ENCODE assay signal across 1 cellular context in genomic region chr2:218710687-218711549, GRCh38.
TF ChIP-seq lines count a peak whose summit lies in the region.

A gene with protein sequence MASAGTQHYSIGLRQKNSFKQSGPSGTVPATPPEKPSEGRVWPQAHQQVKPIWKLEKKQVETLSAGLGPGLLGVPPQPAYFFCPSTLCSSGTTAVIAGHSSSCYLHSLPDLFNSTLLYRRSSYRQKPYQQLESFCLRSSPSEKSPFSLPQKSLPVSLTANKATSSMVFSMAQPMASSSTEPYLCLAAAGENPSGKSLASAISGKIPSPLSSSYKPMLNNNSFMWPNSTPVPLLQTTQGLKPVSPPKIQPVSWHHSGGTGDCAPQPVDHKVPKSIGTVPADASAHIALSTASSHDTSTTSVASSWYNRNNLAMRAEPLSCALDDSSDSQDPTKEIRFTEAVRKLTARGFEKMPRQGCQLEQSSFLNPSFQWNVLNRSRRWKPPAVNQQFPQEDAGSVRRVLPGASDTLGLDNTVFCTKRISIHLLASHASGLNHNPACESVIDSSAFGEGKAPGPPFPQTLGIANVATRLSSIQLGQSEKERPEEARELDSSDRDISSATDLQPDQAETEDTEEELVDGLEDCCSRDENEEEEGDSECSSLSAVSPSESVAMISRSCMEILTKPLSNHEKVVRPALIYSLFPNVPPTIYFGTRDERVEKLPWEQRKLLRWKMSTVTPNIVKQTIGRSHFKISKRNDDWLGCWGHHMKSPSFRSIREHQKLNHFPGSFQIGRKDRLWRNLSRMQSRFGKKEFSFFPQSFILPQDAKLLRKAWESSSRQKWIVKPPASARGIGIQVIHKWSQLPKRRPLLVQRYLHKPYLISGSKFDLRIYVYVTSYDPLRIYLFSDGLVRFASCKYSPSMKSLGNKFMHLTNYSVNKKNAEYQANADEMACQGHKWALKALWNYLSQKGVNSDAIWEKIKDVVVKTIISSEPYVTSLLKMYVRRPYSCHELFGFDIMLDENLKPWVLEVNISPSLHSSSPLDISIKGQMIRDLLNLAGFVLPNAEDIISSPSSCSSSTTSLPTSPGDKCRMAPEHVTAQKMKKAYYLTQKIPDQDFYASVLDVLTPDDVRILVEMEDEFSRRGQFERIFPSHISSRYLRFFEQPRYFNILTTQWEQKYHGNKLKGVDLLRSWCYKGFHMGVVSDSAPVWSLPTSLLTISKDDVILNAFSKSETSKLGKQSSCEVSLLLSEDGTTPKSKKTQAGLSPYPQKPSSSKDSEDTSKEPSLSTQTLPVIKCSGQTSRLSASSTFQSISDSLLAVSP (plus strand): TSS chr2:218710835. CDS start chr2:218737677, 26,842 bp downstream.

TF ChIP-seq in HepG2, 621 proteins besides CTCF, POLR2A, EP300 and RAD21 (continued from another document and continues in another):
- TF ChIP-seq ZBTB43 (CRISPR knock-in tag; conservative IDR thresholded peaks at IDR 0.05) (no peak), KDM4B (CRISPR knock-in tag; IDR thresholded peaks at IDR 0.05) (peak; percentile 63; the same call in 1 of the 2 replicates), ATF1 (CRISPR knock-in tag; IDR thresholded peaks at IDR 0.05) (no peak), SKI (IDR thresholded peaks at IDR 0.05; ENCODE audit: partially characterized antibody) (peak; percentile 85), ZNF275 (CRISPR knock-in tag; IDR thresholded peaks at IDR 0.05; ENCODE audit: borderline replicate concordance) (peak; percentile 98), BCL3 (CRISPR knock-in tag; IDR thresholded peaks at IDR 0.05) (peak; percentile 92), CHD4 (IDR thresholded peaks at IDR 0.05; ENCODE audit: borderline replicate concordance, low read length) (no peak), ZNF7 (CRISPR knock-in tag; IDR thresholded peaks at IDR 0.05) (no peak), ARNT2 (CRISPR knock-in tag; IDR thresholded peaks at IDR 0.05; ENCODE audit: low read depth) (peak; percentile 90), RELA (CRISPR knock-in tag; IDR thresholded peaks at IDR 0.05) (no peak), GATA4 (IDR thresholded peaks at IDR 0.05; ENCODE audit: borderline replicate concordance, low read depth) (peak; percentile 70; the same call in 1 of the 2 replicates), MAZ (IDR thresholded peaks at IDR 0.05; ENCODE audit: borderline replicate concordance, low read depth, low read length) (peak; percentile 95), MAZ (CRISPR knock-in tag; IDR thresholded peaks at IDR 0.05; ENCODE audit: low read depth) (peak; percentile 99), NPAS2 (CRISPR knock-in tag; IDR thresholded peaks at IDR 0.05; ENCODE audit: borderline replicate concordance) (no peak), SOX5 (CRISPR knock-in tag; IDR thresholded peaks at IDR 0.05; ENCODE audit: borderline replicate concordance) (no peak; the same call in none of the 2 replicates), ZNF83 (CRISPR knock-in tag; IDR thresholded peaks at IDR 0.05; ENCODE audit: borderline replicate concordance) (peak; percentile 97), REXO4 (CRISPR knock-in tag; IDR thresholded peaks at IDR 0.05; ENCODE audit: borderline replicate concordance) (0 out of 2 replicates have a peak, but pooled peaks have one; percentile 23), CREB1 (IDR thresholded peaks at IDR 0.05) (peak; percentile 65), CREB1 (CRISPR knock-in tag; IDR thresholded peaks at IDR 0.05) (no peak), ZNF232 (CRISPR knock-in tag; IDR thresholded peaks at IDR 0.05; ENCODE audit: borderline replicate concordance) (no peak), DMTF1 (CRISPR knock-in tag; IDR thresholded peaks at IDR 0.05) (no peak), ZSCAN20 (CRISPR knock-in tag; IDR thresholded peaks at IDR 0.05; ENCODE audit: borderline replicate concordance) (peak; percentile 74; the same call in 1 of the 2 replicates), SNAI1 (CRISPR knock-in tag; IDR thresholded peaks at IDR 0.05; ENCODE audit: borderline replicate concordance) (peak; percentile 90), GLMP (CRISPR knock-in tag; IDR thresholded peaks at IDR 0.05; ENCODE audit: borderline replicate concordance) (no peak; the same call in 1 of the 2 replicates), RARG (CRISPR knock-in tag; IDR thresholded peaks at IDR 0.05; ENCODE audit: low read depth) (no peak), TEAD2 (CRISPR knock-in tag; IDR thresholded peaks at IDR 0.05) (no peak; the same call in 1 of the 2 replicates), MYNN (CRISPR knock-in tag; IDR thresholded peaks at IDR 0.05; ENCODE audit: low read depth) (no peak; the same call in 1 of the 2 replicates), XRCC5 (optimal IDR thresholded peaks at IDR 0.05; ENCODE audit: low read length) (peak; percentile 93), SNAPC2 (CRISPR knock-in tag; IDR thresholded peaks at IDR 0.05) (peak; percentile 79; the same call in 1 of the 2 replicates), ZFP90 (CRISPR knock-in tag; IDR thresholded peaks at IDR 0.05; ENCODE audit: borderline replicate concordance) (peak; percentile 93), KLF15 (CRISPR knock-in tag; IDR thresholded peaks at IDR 0.05; ENCODE audit: borderline replicate concordance) (peak; percentile 83), ZNF546 (CRISPR knock-in tag; conservative IDR thresholded peaks at IDR 0.05) (no peak), SRF (IDR thresholded peaks at IDR 0.05; ENCODE audit: low read depth, low read length) (no peak)
- TF ChIP-seq, protein P1, sequence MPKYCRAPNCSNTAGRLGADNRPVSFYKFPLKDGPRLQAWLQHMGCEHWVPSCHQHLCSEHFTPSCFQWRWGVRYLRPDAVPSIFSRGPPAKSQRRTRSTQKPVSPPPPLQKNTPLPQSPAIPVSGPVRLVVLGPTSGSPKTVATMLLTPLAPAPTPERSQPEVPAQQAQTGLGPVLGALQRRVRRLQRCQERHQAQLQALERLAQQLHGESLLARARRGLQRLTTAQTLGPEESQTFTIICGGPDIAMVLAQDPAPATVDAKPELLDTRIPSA (CRISPR knock-in tag; IDR thresholded peaks at IDR 0.05; ENCODE audit: borderline replicate concordance), result no peak; the same call in 1 of the 2 replicates
- TF ChIP-seq, protein P2, sequence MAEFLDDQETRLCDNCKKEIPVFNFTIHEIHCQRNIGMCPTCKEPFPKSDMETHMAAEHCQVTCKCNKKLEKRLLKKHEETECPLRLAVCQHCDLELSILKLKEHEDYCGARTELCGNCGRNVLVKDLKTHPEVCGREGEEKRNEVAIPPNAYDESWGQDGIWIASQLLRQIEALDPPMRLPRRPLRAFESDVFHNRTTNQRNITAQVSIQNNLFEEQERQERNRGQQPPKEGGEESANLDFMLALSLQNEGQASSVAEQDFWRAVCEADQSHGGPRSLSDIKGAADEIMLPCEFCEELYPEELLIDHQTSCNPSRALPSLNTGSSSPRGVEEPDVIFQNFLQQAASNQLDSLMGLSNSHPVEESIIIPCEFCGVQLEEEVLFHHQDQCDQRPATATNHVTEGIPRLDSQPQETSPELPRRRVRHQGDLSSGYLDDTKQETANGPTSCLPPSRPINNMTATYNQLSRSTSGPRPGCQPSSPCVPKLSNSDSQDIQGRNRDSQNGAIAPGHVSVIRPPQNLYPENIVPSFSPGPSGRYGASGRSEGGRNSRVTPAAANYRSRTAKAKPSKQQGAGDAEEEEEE (CRISPR knock-in tag; IDR thresholded peaks at IDR 0.05; ENCODE audit: borderline replicate concordance), result no peak
- TF ChIP-seq, protein P3, sequence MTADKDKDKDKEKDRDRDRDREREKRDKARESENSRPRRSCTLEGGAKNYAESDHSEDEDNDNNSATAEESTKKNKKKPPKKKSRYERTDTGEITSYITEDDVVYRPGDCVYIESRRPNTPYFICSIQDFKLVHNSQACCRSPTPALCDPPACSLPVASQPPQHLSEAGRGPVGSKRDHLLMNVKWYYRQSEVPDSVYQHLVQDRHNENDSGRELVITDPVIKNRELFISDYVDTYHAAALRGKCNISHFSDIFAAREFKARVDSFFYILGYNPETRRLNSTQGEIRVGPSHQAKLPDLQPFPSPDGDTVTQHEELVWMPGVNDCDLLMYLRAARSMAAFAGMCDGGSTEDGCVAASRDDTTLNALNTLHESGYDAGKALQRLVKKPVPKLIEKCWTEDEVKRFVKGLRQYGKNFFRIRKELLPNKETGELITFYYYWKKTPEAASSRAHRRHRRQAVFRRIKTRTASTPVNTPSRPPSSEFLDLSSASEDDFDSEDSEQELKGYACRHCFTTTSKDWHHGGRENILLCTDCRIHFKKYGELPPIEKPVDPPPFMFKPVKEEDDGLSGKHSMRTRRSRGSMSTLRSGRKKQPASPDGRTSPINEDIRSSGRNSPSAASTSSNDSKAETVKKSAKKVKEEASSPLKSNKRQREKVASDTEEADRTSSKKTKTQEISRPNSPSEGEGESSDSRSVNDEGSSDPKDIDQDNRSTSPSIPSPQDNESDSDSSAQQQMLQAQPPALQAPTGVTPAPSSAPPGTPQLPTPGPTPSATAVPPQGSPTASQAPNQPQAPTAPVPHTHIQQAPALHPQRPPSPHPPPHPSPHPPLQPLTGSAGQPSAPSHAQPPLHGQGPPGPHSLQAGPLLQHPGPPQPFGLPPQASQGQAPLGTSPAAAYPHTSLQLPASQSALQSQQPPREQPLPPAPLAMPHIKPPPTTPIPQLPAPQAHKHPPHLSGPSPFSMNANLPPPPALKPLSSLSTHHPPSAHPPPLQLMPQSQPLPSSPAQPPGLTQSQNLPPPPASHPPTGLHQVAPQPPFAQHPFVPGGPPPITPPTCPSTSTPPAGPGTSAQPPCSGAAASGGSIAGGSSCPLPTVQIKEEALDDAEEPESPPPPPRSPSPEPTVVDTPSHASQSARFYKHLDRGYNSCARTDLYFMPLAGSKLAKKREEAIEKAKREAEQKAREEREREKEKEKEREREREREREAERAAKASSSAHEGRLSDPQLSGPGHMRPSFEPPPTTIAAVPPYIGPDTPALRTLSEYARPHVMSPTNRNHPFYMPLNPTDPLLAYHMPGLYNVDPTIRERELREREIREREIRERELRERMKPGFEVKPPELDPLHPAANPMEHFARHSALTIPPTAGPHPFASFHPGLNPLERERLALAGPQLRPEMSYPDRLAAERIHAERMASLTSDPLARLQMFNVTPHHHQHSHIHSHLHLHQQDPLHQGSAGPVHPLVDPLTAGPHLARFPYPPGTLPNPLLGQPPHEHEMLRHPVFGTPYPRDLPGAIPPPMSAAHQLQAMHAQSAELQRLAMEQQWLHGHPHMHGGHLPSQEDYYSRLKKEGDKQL (CRISPR knock-in tag; IDR thresholded peaks at IDR 0.05; ENCODE audit: low read depth), result 0 out of 2 replicates have a peak, but pooled peaks have one; percentile 70
